In genomic region chr20:22810030-22810429, GRCh38 we compare ENCODE assay signal across 16 cellular contexts.
DNase-seq lines count a peak whose midpoint lies in the region; ATAC-seq and TF ChIP-seq lines count a peak whose summit lies in the region.
"Had no signal": no experiment of that assay in that cellular context is flagged by ENCODE, and none has a peak within 500 bp of the region (broad histone marks: within the 10 kb centered on the region; RNA-seq: fewer than 3 reads in every experiment).

No MANE protein-coding gene starts in this region.

- no peaks in the 10 kb centered on the region for H3K27me3 ChIP-seq in right atrium auricular region
- no peaks in the 10 kb centered on the region for H3K27me3 ChIP-seq in lower lobe of right lung (ENCODE audit: low read depth)
- H3K27me3 ChIP-seq: BLaER1 had no signal

- no peaks in the 10 kb centered on the region for H3K4me1 ChIP-seq in right atrium auricular region
- H3K4me1 ChIP-seq in lower lobe of right lung = peaks cover 6% of the 10 kb centered on the region
- H3K4me1 ChIP-seq: BLaER1, HAP-1 had no signal

- no peaks in the 10 kb centered on the region for H3K36me3 ChIP-seq in right atrium auricular region
- no peaks in the 10 kb centered on the region for H3K36me3 ChIP-seq in lower lobe of right lung
- H3K36me3 ChIP-seq: BLaER1, HAP-1 had no signal

- TF ChIP-seq CTCF in right atrium auricular region (IDR thresholded peaks at IDR 0.05) (no peak), lower lobe of right lung (IDR thresholded peaks at IDR 0.05) (no peak), osteocyte (IDR thresholded peaks at IDR 0.05) (no peak)

- no peaks in the 10 kb centered on the region for H3K9me3 Mint-ChIP-seq in osteocyte (ENCODE audit: unreplicated experiment)
- no peaks in the 10 kb centered on the region for H3K9me3 Mint-ChIP-seq in activated naive CD4-positive, alpha-beta T cell treated with anti-CD3 and anti-CD28 coated beads for 36 hours
- H3K9me3 Mint-ChIP-seq in stimulated activated memory B cell treated with anti-CD40 and anti-IgM and Interleukin-4, amounts not matched to agents 10 μg/mL and 1 μg/mL and 100 μg/mL, for 72 hours = peaks cover 2% of the 10 kb centered on the region
- H3K9me3 Mint-ChIP-seq: CD8-positive, alpha-beta T cell had no signal

- H3K27ac Mint-ChIP-seq in osteocyte (ENCODE audit: unreplicated experiment) = no peak overlapping the region
- H3K27ac Mint-ChIP-seq in activated naive CD4-positive, alpha-beta T cell treated with anti-CD3 and anti-CD28 coated beads for 36 hours = no peak overlapping the region
- H3K27ac Mint-ChIP-seq in stimulated activated memory B cell treated with anti-CD40 and anti-IgM and Interleukin-4, amounts not matched to agents 10 μg/mL and 1 μg/mL and 100 μg/mL, for 72 hours = no peak overlapping the region
- H3K27ac Mint-ChIP-seq: CD8-positive, alpha-beta T cell had no signal

- H3K9me3 ChIP-seq in right atrium auricular region (no peaks in the 10 kb centered on the region), lower lobe of right lung (no peaks in the 10 kb centered on the region)
- H3K9me3 ChIP-seq: BLaER1, HAP-1 had no signal

- H3K27ac ChIP-seq in right atrium auricular region (no peak overlapping the region), lower lobe of right lung (peak overlapping the region; percentile 44)
- H3K27ac ChIP-seq: 22Rv1, BLaER1, GM23248 had no signal

- H3K4me3 Mint-ChIP-seq in osteocyte (ENCODE audit: unreplicated experiment) = no peak overlapping the region
- H3K4me3 Mint-ChIP-seq in activated naive CD4-positive, alpha-beta T cell treated with anti-CD3 and anti-CD28 coated beads for 36 hours = no peak overlapping the region
- H3K4me3 Mint-ChIP-seq in stimulated activated memory B cell treated with anti-CD40 and anti-IgM and Interleukin-4, amounts not matched to agents 10 μg/mL and 1 μg/mL and 100 μg/mL, for 72 hours = no peak overlapping the region
- H3K4me3 Mint-ChIP-seq: CD8-positive, alpha-beta T cell had no signal

- intact Hi-C loops in cardiac septum (cut with DNase I) = no loop called here
- intact Hi-C loops in lower lobe of right lung (cut with DNase I) = no loop called here
- intact Hi-C loops in activated naive CD4-positive, alpha-beta T cell treated with anti-CD3 and anti-CD28 coated beads for 36 hours (cut with micrococcal nuclease) = no loop called here

- H3K4me1 Mint-ChIP-seq in osteocyte (ENCODE audit: unreplicated experiment) = peaks cover 30% of the 10 kb centered on the region
- no peaks in the 10 kb centered on the region for H3K4me1 Mint-ChIP-seq in activated naive CD4-positive, alpha-beta T cell treated with anti-CD3 and anti-CD28 coated beads for 36 hours (ENCODE audit: low read depth)
- H3K4me1 Mint-ChIP-seq in stimulated activated memory B cell treated with anti-CD40 and anti-IgM and Interleukin-4, amounts not matched to agents 10 μg/mL and 1 μg/mL and 100 μg/mL, for 72 hours = no peaks in the 10 kb centered on the region

- CTCF ChIA-PET in activated naive CD4-positive, alpha-beta T cell treated with anti-CD3 and anti-CD28 coated beads for 36 hours (lab: Charles Lee) = no interaction called here

- no peaks in the 10 kb centered on the region for H3K36me3 Mint-ChIP-seq in osteocyte (ENCODE audit: unreplicated experiment)
- H3K36me3 Mint-ChIP-seq in activated naive CD4-positive, alpha-beta T cell treated with anti-CD3 and anti-CD28 coated beads for 36 hours (ENCODE audit: low read depth) = no peaks in the 10 kb centered on the region
- no peaks in the 10 kb centered on the region for H3K36me3 Mint-ChIP-seq in stimulated activated memory B cell treated with anti-CD40 and anti-IgM and Interleukin-4, amounts not matched to agents 10 μg/mL and 1 μg/mL and 100 μg/mL, for 72 hours
- H3K36me3 Mint-ChIP-seq: CD8-positive, alpha-beta T cell had no signal

- no peak for ATAC-seq in lower lobe of right lung
- no peak for ATAC-seq in stimulated activated memory B cell treated with anti-CD40 and anti-IgM and Interleukin-4, amounts not matched to agents 10 μg/mL and 1 μg/mL and 100 μg/mL, for 72 hours
- ATAC-seq: CD8-positive, alpha-beta T cell; HepG2 had no signal

- H3K27me3 Mint-ChIP-seq in osteocyte (ENCODE audit: unreplicated experiment) = no peaks in the 10 kb centered on the region
- H3K27me3 Mint-ChIP-seq in activated naive CD4-positive, alpha-beta T cell treated with anti-CD3 and anti-CD28 coated beads for 36 hours (ENCODE audit: low read depth) = no peaks in the 10 kb centered on the region
- peaks cover 6% of the 10 kb centered on the region for H3K27me3 Mint-ChIP-seq in stimulated activated memory B cell treated with anti-CD40 and anti-IgM and Interleukin-4, amounts not matched to agents 10 μg/mL and 1 μg/mL and 100 μg/mL, for 72 hours

- DNase-seq in right atrium auricular region (ENCODE audit: low spot score) = peak; percentile 52
- no peak for DNase-seq in cardiac septum (ENCODE audit: low spot score)
- DNase-seq in lower lobe of right lung = no peak
- peak; percentile 60 for DNase-seq in osteocyte (ENCODE audit: extremely low spot score, unreplicated experiment)
- DNase-seq in activated naive CD4-positive, alpha-beta T cell treated with anti-CD3 and anti-CD28 coated beads for 36 hours = no peak
- no peak for DNase-seq in cerebellar nuclear complex (lab: John Stamatoyannopoulos, UW)
- DNase-seq: Calu3; CD8-positive, alpha-beta T cell; DMS79 treated with DMSO at 0.1 percent for 48 hours; GF-D8; GM23248 had no signal

- H3K4me3 ChIP-seq in right atrium auricular region (no peak overlapping the region), lower lobe of right lung (no peak overlapping the region)
- H3K4me3 ChIP-seq: BLaER1, GM23248, HAP-1 had no signal

Comparison
In these comparisons a context has a peak if more than half of its experiments do, and no peak if none do; other contexts are left out.
1. DNase-seq: peak in right atrium auricular region (single experiment) and osteocyte (single experiment); none in cardiac septum (single experiment), lower lobe of right lung (single experiment), activated naive CD4-positive, alpha-beta T cell treated with anti-CD3 and anti-CD28 coated beads for 36 hours (single experiment) and cerebellar nuclear complex (0 of 2).